In genomic region chr17:19458481-19458880, GRCh38 we compare ENCODE assay signal across 1 cellular context.
A peak's percentile ranks its signal among the peaks of the same experiment; 100 is the strongest.
TF ChIP-seq lines count a peak whose summit lies in the region.

No MANE protein-coding gene starts in this region.

TF ChIP-seq in H1, 55 proteins besides CTCF, POLR2A, EP300 and RAD21:
- TF ChIP-seq RBBP5 (IDR thresholded peaks at IDR 0.05; ENCODE audit: borderline replicate concordance, low read depth, low read length) (0 out of 2 replicates have a peak, but pooled peaks have one; percentile 61), E2F6 (IDR thresholded peaks at IDR 0.05) (0 out of 2 replicates have a peak, but pooled peaks have one; percentile 12)
